Comparison of ENCODE assay signal across 10 cellular contexts in genomic region chr4:120056249-120056648, GRCh38. TPM values are rescaled to one million over a fixed set of nuclear protein-coding genes. Genes with fewer than 3 reads are reported as not detected.
DNase-seq lines count a peak whose midpoint lies in the region; ATAC-seq and TF ChIP-seq lines count a peak whose summit lies in the region.
"Had no signal": no experiment of that assay in that cellular context is flagged by ENCODE, and none has a peak within 500 bp of the region (broad histone marks: within the 10 kb centered on the region; RNA-seq: fewer than 3 reads in every experiment).

No MANE protein-coding gene starts in this region.

- ATAC-seq in HG02798 (IDR thresholded peaks at IDR 0.05; ENCODE audit: poor library complexity, unreplicated experiment): peak; percentile 25
- peak; percentile 37 for ATAC-seq in left colon
- ATAC-seq: naive thymus-derived CD4-positive, alpha-beta T cell had no signal

- H3K27me3 ChIP-seq in adipocyte (replicated peaks; ENCODE audit: control insufficient read depth, insufficient read depth, low read length): no peaks in the 10 kb centered on the region

- H3K36me3 ChIP-seq in adipocyte (ENCODE audit: control insufficient read depth, insufficient read depth, low read length, severe bottlenecking): no peaks in the 10 kb centered on the region

- TF ChIP-seq CTCF in GM20000 (IDR thresholded peaks at IDR 0.05; ENCODE audit: extremely low read depth, missing control alignments): no peak

- intact Hi-C loops in left colon (cut with DNase I, micrococcal nuclease): loop anchor here in 1 of 2 donors (10.0 kb wide), 2 partner anchors 501 to 751 kb away; a partner anchor contains a TSS

- H3K9me3 ChIP-seq in adipocyte (ENCODE audit: control insufficient read depth, low read length): no peaks in the 10 kb centered on the region

- H3K4me3 ChIP-seq in adipocyte (ENCODE audit: low read length): no peak overlapping the region

- peak; percentile 18 for DNase-seq in DMS153 (lab: John Stamatoyannopoulos, UW)
- DNase-seq in adipocyte (ENCODE audit: low read depth): peak; percentile 80
- DNase-seq in left colon: no peak
- no peak for DNase-seq in D341Med (ENCODE audit: low spot score)
- no peak for DNase-seq in stimulated activated naive CD4-positive, alpha-beta T cell (lab: John Stamatoyannopoulos, UW)
- DNase-seq in NCI-H187 treated with DMSO at 0.1 percent for 48 hours (lab: John Stamatoyannopoulos, UW): no peak
- DNase-seq in GM20000 (ENCODE audit: low spot score): no peak
- DNase-seq: naive thymus-derived CD4-positive, alpha-beta T cell; NCI-H345 had no signal

- peaks cover 22% of the 10 kb centered on the region for H3K4me1 ChIP-seq in adipocyte (ENCODE audit: control insufficient read depth, insufficient read depth, low read length)

- no peak overlapping the region for H3K9ac ChIP-seq in adipocyte (ENCODE audit: low read length)

RNA-seq across cellular contexts. Expression of gene MAD2L1, which starts 10.4 kb away (rescaled TPM):
- total RNA-seq in left colon: 1 to 10 TPM; 5.3 to 8.8 TPM

Comparison
In these comparisons a context has a peak if more than half of its experiments do, and no peak if none do; other contexts are left out.
1. DNase-seq: peak in DMS153 (single experiment) and adipocyte (single experiment); none in left colon (0 of 2), D341Med (single experiment), stimulated activated naive CD4-positive, alpha-beta T cell (0 of 6), NCI-H187 treated with DMSO at 0.1 percent for 48 hours (single experiment) and GM20000 (single experiment).